In genomic region chr5:126694403-126694802, GRCh38 we compare ENCODE assay signal across 19 cellular contexts.
DNase-seq lines count a peak whose midpoint lies in the region; ATAC-seq, FAIRE-seq and TF ChIP-seq lines count a peak whose summit lies in the region.
"Had no signal": no experiment of that assay in that cellular context is flagged by ENCODE, and none has a peak within 500 bp of the region (broad histone marks: within the 10 kb centered on the region; RNA-seq: fewer than 3 reads in every experiment).

No MANE protein-coding gene starts in this region.

- TF ChIP-seq CTCF in BJ (IDR thresholded peaks at IDR 0.05; ENCODE audit: insufficient read depth, low read depth, low read length) (no peak), hepatocyte (IDR thresholded peaks at IDR 0.05; ENCODE audit: poor library complexity) (no peak)

- no peak overlapping the region for H2BK12ac ChIP-seq in trophoblast cell (ENCODE audit: low read length)

- CTCF ChIA-PET in BJ (lab: Yijun Ruan, JAX) = no interaction called here

- H3K9me3 Mint-ChIP-seq in stimulated activated effector memory CD8-positive, alpha-beta T cell treated with anti-CD3 and anti-CD28 coated beads, Interleukin-12 subunit alpha, Interleukin-12 subunit beta, amount 100 ng/mL, for 72 hours = no peaks in the 10 kb centered on the region

- no peak overlapping the region for H3K23ac ChIP-seq in trophoblast cell (ENCODE audit: low read length)

- H3K4me1 Mint-ChIP-seq in stimulated activated effector memory CD8-positive, alpha-beta T cell treated with anti-CD3 and anti-CD28 coated beads, Interleukin-12 subunit alpha, Interleukin-12 subunit beta, amount 100 ng/mL, for 72 hours = no peaks in the 10 kb centered on the region

- H3K36me3 ChIP-seq in BJ (ENCODE audit: control insufficient read depth, insufficient read depth, low read length) (no peaks in the 10 kb centered on the region), trophoblast cell (ENCODE audit: control insufficient read depth in 1 of 2, insufficient read depth in 2 of 2, low read length in 2 of 2) (no peaks in the 10 kb centered on the region), hepatocyte (replicated peaks; ENCODE audit: insufficient read depth, low read depth) (no peaks in the 10 kb centered on the region)
- H3K36me3 ChIP-seq: BLaER1, HAP-1 had no signal

- H2BK5ac ChIP-seq in trophoblast cell (ENCODE audit: low read depth, low read length, poor library complexity) = no peak overlapping the region

- H3K4me2 ChIP-seq in trophoblast cell (ENCODE audit: low read length) (no peak overlapping the region), hepatocyte (no peak overlapping the region)
- H3K4me2 ChIP-seq: BLaER1 had no signal

- H3K4me3 ChIP-seq in BJ (ENCODE audit: low read depth, low read length) (no peak overlapping the region), trophoblast cell (ENCODE audit: low read depth, low read length) (no peak overlapping the region), hepatocyte (no peak overlapping the region)
- H3K4me3 ChIP-seq: BLaER1, GM12878, HAP-1 had no signal

- no peaks in the 10 kb centered on the region for H3K27me3 ChIP-seq in BJ (ENCODE audit: control insufficient read depth, insufficient read depth, low read length)
- no peaks in the 10 kb centered on the region for H3K27me3 ChIP-seq in trophoblast cell (ENCODE audit: insufficient read depth, low read length)
- H3K27me3 ChIP-seq in hepatocyte = no peaks in the 10 kb centered on the region
- H3K27me3 ChIP-seq: BLaER1 had no signal

- no peak overlapping the region for H4K8ac ChIP-seq in trophoblast cell (ENCODE audit: low read depth, low read length)

- H3K79me2 ChIP-seq in trophoblast cell (ENCODE audit: control insufficient read depth, insufficient read depth, low read length, poor library complexity) (no peaks in the 10 kb centered on the region), hepatocyte (no peaks in the 10 kb centered on the region)

- no peak overlapping the region for H2BK120ac ChIP-seq in trophoblast cell (ENCODE audit: insufficient read depth, low read length, poor library complexity)

- H3K9me2 ChIP-seq in hepatocyte (replicated peaks; ENCODE audit: insufficient read depth) = no peaks in the 10 kb centered on the region

- no peak overlapping the region for H3K4ac ChIP-seq in trophoblast cell (ENCODE audit: low read depth, low read length)

- no peak overlapping the region for H4K91ac ChIP-seq in trophoblast cell (ENCODE audit: low read depth, low read length)

- no peak overlapping the region for H3K9ac ChIP-seq in trophoblast cell (ENCODE audit: low read length)
- H3K9ac ChIP-seq: BLaER1 had no signal

- POLR2A ChIA-PET in BJ (lab: Charles Lee) = no interaction called here

- no peaks in the 10 kb centered on the region for H3K36me3 Mint-ChIP-seq in stimulated activated effector memory CD8-positive, alpha-beta T cell treated with anti-CD3 and anti-CD28 coated beads, Interleukin-12 subunit alpha, Interleukin-12 subunit beta, amount 100 ng/mL, for 72 hours

- H4K20me1 ChIP-seq in hepatocyte (ENCODE audit: insufficient read depth, poor library complexity, severe bottlenecking) = no peaks in the 10 kb centered on the region
- H4K20me1 ChIP-seq: BLaER1 had no signal

- H3K4me1 ChIP-seq in trophoblast cell (ENCODE audit: control insufficient read depth in 1 of 2, insufficient read depth in 2 of 2, low read length in 2 of 2) (no peaks in the 10 kb centered on the region), hepatocyte (ENCODE audit: insufficient read depth) (no peaks in the 10 kb centered on the region)
- H3K4me1 ChIP-seq: BLaER1, HAP-1 had no signal

- H3K14ac ChIP-seq in trophoblast cell (ENCODE audit: low read length) = no peak overlapping the region

- peak; percentile 73 for DNase-seq in BJ (ENCODE audit: low read depth)
- peak; percentile 16 for DNase-seq in HCEC 1CT
- no peak for DNase-seq in trophoblast cell
- no peak for DNase-seq in hepatocyte (ENCODE audit: low spot score)
- no peak for DNase-seq in stimulated activated effector memory CD8-positive, alpha-beta T cell treated with anti-CD3 and anti-CD28 coated beads, Interleukin-12 subunit alpha, Interleukin-12 subunit beta, amount 100 ng/mL, for 72 hours (ENCODE audit: low spot score in 2 of 2)
- DNase-seq: DMS 273 treated with DMSO at 0.1 percent for 48 hours; NCI-H1048; NCI-H2107; NCI-H226; NCI-H526; NK-92 treated with Interleukin-12 subunit alpha and Interleukin-12 subunit beta, amount 100 ng/mL, for 24 hours had no signal

- no peak overlapping the region for H4K12ac ChIP-seq in trophoblast cell (ENCODE audit: low read depth, low read length)

- H3K27ac ChIP-seq in trophoblast cell (ENCODE audit: low read depth, low read length) = peak overlapping the region; percentile 46
- H3K27ac ChIP-seq in hepatocyte = no peak overlapping the region
- H3K27ac ChIP-seq: BLaER1, HL-60, RWPE1 had no signal

- no peak overlapping the region for H2AK5ac ChIP-seq in trophoblast cell (ENCODE audit: low read length)

- H3K79me1 ChIP-seq in trophoblast cell (ENCODE audit: low read length) = no peaks in the 10 kb centered on the region

- H3K9me3 ChIP-seq in trophoblast cell (ENCODE audit: insufficient read depth, low read depth, low read length) (no peaks in the 10 kb centered on the region), hepatocyte (ENCODE audit: low read depth) (no peaks in the 10 kb centered on the region)
- H3K9me3 ChIP-seq: BLaER1, HAP-1 had no signal

- peak; percentile 76 for FAIRE-seq in endometrium (lab: Jason Lieb, UNC)
- FAIRE-seq: GM12878 had no signal

- H3K18ac ChIP-seq in trophoblast cell (ENCODE audit: low read length) = no peak overlapping the region

- H2AFZ ChIP-seq in trophoblast cell (ENCODE audit: insufficient read depth, low read length, poor library complexity) (no peak overlapping the region), hepatocyte (no peak overlapping the region)

- no peak overlapping the region for H3K27ac Mint-ChIP-seq in stimulated activated effector memory CD8-positive, alpha-beta T cell treated with anti-CD3 and anti-CD28 coated beads, Interleukin-12 subunit alpha, Interleukin-12 subunit beta, amount 100 ng/mL, for 72 hours

- ATAC-seq in HG02973 (IDR thresholded peaks at IDR 0.05; ENCODE audit: unreplicated experiment) (no peak), HG02970 (IDR thresholded peaks at IDR 0.05; ENCODE audit: low FRiP score, unreplicated experiment) (no peak)
- ATAC-seq in stimulated activated effector memory CD8-positive, alpha-beta T cell treated with anti-CD3 and anti-CD28 coated beads, Interleukin-12 subunit alpha, Interleukin-12 subunit beta, amount 100 ng/mL, for 72 hours = no peak
- ATAC-seq: GM12878 had no signal

- no peak overlapping the region for H3K4me3 Mint-ChIP-seq in stimulated activated effector memory CD8-positive, alpha-beta T cell treated with anti-CD3 and anti-CD28 coated beads, Interleukin-12 subunit alpha, Interleukin-12 subunit beta, amount 100 ng/mL, for 72 hours

- no CpG with 5 or more reads among the region's 2 CpGs for WGBS in trophoblast cell (ENCODE audit: extremely low coverage, insufficient coverage, insufficient read length)
- 40% methylated on average over 2 of the region's 2 CpGs for WGBS in hepatocyte (ENCODE audit: low lambda C conversion rate, missing lambda C conversion rate)

Comparison
In these comparisons a context has a peak if more than half of its experiments do, and no peak if none do; other contexts are left out.
1. DNase-seq: peak in BJ (single experiment) and HCEC 1CT (single experiment); none in trophoblast cell (0 of 2), hepatocyte (single experiment) and stimulated activated effector memory CD8-positive, alpha-beta T cell treated with anti-CD3 and anti-CD28 coated beads, Interleukin-12 subunit alpha, Interleukin-12 subunit beta, amount 100 ng/mL, for 72 hours (0 of 2).